2 cellular contexts compared by ENCODE assay signal in the genomic region with DNA sequence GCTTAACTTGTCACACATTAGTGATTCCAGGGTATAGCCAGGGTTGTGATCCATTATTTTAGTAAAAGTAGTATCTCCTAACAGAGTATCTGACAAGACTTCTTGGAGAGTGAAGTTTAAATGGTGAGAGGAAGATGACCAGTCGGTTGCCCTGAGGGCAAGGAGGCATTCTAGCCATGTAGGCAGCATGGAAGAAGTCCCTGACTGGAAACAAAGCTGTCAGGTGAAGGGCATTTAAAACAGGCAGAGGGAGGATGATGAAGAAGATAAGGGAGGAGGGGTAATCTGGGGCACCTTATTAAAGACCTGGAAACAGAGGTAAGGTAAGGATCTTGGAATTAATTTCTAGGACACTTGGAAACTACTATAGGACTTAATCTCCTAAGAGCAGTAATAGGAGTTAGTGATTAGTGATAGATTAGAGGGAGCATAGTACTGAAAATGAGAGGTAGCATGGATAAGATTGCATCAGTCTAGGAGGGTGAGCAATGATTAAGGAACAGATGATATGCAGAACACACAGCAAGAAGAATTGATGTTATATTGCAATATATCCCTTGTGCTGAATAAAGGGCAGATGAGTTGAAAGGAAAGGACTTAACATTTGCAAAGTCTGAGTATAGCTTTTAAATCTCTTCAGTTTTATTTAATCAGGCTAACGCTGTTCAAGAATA.
TF ChIP-seq lines count a peak whose summit lies in the region.

No MANE protein-coding gene starts in this region.

TF ChIP-seq in SK-N-SH treated with all-trans-retinoic acid at 6 μM for 48 hours, 23 proteins besides CTCF, POLR2A, EP300 and RAD21 (continued from another document):
- TF ChIP-seq, protein P1, sequence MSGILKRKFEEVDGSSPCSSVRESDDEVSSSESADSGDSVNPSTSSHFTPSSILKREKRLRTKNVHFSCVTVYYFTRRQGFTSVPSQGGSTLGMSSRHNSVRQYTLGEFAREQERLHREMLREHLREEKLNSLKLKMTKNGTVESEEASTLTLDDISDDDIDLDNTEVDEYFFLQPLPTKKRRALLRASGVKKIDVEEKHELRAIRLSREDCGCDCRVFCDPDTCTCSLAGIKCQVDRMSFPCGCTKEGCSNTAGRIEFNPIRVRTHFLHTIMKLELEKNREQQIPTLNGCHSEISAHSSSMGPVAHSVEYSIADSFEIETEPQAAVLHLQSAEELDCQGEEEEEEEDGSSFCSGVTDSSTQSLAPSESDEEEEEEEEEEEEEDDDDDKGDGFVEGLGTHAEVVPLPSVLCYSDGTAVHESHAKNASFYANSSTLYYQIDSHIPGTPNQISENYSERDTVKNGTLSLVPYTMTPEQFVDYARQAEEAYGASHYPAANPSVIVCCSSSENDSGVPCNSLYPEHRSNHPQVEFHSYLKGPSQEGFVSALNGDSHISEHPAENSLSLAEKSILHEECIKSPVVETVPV (CRISPR knock-in tag; IDR thresholded peaks at IDR 0.05), result no peak
- no peak for TF ChIP-seq ZC3H10 (CRISPR knock-in tag; IDR thresholded peaks at IDR 0.05)
- no peak for TF ChIP-seq ARNTL (CRISPR knock-in tag; IDR thresholded peaks at IDR 0.05; ENCODE audit: borderline replicate concordance, low read depth)
- no peak for TF ChIP-seq ESRRG (CRISPR knock-in tag; IDR thresholded peaks at IDR 0.05)
- TF ChIP-seq, protein P2, sequence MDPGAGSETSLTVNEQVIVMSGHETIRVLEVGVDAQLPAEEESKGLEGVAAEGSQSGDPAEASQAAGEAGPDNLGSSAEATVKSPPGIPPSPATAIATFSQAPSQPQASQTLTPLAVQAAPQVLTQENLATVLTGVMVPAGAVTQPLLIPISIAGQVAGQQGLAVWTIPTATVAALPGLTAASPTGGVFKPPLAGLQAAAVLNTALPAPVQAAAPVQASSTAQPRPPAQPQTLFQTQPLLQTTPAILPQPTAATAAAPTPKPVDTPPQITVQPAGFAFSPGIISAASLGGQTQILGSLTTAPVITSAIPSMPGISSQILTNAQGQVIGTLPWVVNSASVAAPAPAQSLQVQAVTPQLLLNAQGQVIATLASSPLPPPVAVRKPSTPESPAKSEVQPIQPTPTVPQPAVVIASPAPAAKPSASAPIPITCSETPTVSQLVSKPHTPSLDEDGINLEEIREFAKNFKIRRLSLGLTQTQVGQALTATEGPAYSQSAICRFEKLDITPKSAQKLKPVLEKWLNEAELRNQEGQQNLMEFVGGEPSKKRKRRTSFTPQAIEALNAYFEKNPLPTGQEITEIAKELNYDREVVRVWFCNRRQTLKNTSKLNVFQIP (CRISPR knock-in tag; IDR thresholded peaks at IDR 0.05; ENCODE audit: borderline replicate concordance, low read depth), result no peak
- no peak for TF ChIP-seq ZNF565 (CRISPR knock-in tag; conservative IDR thresholded peaks at IDR 0.05; ENCODE audit: low read depth)
- TF ChIP-seq PPARA (CRISPR knock-in tag; IDR thresholded peaks at IDR 0.05; ENCODE audit: borderline replicate concordance), result no peak
- TF ChIP-seq, protein P3, sequence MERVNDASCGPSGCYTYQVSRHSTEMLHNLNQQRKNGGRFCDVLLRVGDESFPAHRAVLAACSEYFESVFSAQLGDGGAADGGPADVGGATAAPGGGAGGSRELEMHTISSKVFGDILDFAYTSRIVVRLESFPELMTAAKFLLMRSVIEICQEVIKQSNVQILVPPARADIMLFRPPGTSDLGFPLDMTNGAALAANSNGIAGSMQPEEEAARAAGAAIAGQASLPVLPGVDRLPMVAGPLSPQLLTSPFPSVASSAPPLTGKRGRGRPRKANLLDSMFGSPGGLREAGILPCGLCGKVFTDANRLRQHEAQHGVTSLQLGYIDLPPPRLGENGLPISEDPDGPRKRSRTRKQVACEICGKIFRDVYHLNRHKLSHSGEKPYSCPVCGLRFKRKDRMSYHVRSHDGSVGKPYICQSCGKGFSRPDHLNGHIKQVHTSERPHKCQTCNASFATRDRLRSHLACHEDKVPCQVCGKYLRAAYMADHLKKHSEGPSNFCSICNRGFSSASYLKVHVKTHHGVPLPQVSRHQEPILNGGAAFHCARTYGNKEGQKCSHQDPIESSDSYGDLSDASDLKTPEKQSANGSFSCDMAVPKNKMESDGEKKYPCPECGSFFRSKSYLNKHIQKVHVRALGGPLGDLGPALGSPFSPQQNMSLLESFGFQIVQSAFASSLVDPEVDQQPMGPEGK (CRISPR knock-in tag; IDR thresholded peaks at IDR 0.05; ENCODE audit: borderline replicate concordance), result no peak

TF ChIP-seq in SK-N-SH, 30 proteins besides CTCF, POLR2A, EP300 and RAD21 (continued from another document):
- TF ChIP-seq, protein P4, sequence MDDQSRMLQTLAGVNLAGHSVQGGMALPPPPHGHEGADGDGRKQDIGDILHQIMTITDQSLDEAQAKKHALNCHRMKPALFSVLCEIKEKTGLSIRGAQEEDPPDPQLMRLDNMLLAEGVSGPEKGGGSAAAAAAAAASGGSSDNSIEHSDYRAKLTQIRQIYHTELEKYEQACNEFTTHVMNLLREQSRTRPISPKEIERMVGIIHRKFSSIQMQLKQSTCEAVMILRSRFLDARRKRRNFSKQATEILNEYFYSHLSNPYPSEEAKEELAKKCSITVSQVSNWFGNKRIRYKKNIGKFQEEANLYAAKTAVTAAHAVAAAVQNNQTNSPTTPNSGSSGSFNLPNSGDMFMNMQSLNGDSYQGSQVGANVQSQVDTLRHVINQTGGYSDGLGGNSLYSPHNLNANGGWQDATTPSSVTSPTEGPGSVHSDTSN (IDR thresholded peaks at IDR 0.05), result no peak
- TF ChIP-seq, protein P5, sequence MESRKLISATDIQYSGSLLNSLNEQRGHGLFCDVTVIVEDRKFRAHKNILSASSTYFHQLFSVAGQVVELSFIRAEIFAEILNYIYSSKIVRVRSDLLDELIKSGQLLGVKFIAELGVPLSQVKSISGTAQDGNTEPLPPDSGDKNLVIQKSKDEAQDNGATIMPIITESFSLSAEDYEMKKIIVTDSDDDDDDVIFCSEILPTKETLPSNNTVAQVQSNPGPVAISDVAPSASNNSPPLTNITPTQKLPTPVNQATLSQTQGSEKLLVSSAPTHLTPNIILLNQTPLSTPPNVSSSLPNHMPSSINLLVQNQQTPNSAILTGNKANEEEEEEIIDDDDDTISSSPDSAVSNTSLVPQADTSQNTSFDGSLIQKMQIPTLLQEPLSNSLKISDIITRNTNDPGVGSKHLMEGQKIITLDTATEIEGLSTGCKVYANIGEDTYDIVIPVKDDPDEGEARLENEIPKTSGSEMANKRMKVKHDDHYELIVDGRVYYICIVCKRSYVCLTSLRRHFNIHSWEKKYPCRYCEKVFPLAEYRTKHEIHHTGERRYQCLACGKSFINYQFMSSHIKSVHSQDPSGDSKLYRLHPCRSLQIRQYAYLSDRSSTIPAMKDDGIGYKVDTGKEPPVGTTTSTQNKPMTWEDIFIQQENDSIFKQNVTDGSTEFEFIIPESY (IDR thresholded peaks at IDR 0.05; ENCODE audit: borderline replicate concordance, low read depth), result no peak
- TF ChIP-seq CHD2 (IDR thresholded peaks at IDR 0.05; ENCODE audit: low read length, partially characterized antibody) (no peak), TCF12 (IDR thresholded peaks at IDR 0.05) (no peak), EZH2phosphoT487 (IDR thresholded peaks at IDR 0.05; ENCODE audit: borderline replicate concordance, low read depth) (no peak)
- TF ChIP-seq, protein P6, sequence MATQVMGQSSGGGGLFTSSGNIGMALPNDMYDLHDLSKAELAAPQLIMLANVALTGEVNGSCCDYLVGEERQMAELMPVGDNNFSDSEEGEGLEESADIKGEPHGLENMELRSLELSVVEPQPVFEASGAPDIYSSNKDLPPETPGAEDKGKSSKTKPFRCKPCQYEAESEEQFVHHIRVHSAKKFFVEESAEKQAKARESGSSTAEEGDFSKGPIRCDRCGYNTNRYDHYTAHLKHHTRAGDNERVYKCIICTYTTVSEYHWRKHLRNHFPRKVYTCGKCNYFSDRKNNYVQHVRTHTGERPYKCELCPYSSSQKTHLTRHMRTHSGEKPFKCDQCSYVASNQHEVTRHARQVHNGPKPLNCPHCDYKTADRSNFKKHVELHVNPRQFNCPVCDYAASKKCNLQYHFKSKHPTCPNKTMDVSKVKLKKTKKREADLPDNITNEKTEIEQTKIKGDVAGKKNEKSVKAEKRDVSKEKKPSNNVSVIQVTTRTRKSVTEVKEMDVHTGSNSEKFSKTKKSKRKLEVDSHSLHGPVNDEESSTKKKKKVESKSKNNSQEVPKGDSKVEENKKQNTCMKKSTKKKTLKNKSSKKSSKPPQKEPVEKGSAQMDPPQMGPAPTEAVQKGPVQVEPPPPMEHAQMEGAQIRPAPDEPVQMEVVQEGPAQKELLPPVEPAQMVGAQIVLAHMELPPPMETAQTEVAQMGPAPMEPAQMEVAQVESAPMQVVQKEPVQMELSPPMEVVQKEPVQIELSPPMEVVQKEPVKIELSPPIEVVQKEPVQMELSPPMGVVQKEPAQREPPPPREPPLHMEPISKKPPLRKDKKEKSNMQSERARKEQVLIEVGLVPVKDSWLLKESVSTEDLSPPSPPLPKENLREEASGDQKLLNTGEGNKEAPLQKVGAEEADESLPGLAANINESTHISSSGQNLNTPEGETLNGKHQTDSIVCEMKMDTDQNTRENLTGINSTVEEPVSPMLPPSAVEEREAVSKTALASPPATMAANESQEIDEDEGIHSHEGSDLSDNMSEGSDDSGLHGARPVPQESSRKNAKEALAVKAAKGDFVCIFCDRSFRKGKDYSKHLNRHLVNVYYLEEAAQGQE (IDR thresholded peaks at IDR 0.05; ENCODE audit: low read depth, low read length), result no peak
TF ChIP-seq in SK-N-SH: peak in this region for 0.
